In genomic region chr19:16938211-16938610, GRCh38 we compare ENCODE assay signal across 19 cellular contexts. TPM values are rescaled to one million over a fixed set of nuclear protein-coding genes. Genes with fewer than 3 reads are reported as not detected.
DNase-seq lines count a peak whose midpoint lies in the region; ATAC-seq, FAIRE-seq and TF ChIP-seq lines count a peak whose summit lies in the region.
"Had no signal": no experiment of that assay in that cellular context is flagged by ENCODE, and none has a peak within 500 bp of the region (broad histone marks: within the 10 kb centered on the region; RNA-seq: fewer than 3 reads in every experiment).

No MANE protein-coding gene starts in this region.

- H2AFZ ChIP-seq in GM23248: no peak overlapping the region

- H3K9me3 ChIP-seq in kidney (ENCODE audit: control insufficient read depth in 1 of 2, low read length in 2 of 2) (peaks cover 0 to 7% of the 10 kb centered on the region in 2 donors), GM23248 (ENCODE audit: low read depth) (no peaks in the 10 kb centered on the region)
- H3K9me3 ChIP-seq: BE2C had no signal

- no peak for TF ChIP-seq CTCF in kidney (IDR thresholded peaks at IDR 0.05; ENCODE audit: borderline replicate concordance, extremely low read depth, insufficient read depth)

- no peak overlapping the region for H3K4me2 ChIP-seq in GM23248 (ENCODE audit: unreplicated experiment)

- H3K27ac ChIP-seq in kidney (ENCODE audit: low read depth in 2 of 2, low read length in 2 of 2) (no peak overlapping the region), GM23248 (no peak overlapping the region)
- H3K27ac ChIP-seq: C4-2B had no signal

- no peaks in the 10 kb centered on the region for H4K20me1 ChIP-seq in GM23248 (ENCODE audit: insufficient read depth)

- in situ Hi-C loops in GM23248 (cut with MboI): no loop called here

- FAIRE-seq in kidney (lab: Jason Lieb, UNC): no peak
- FAIRE-seq: A204.1, GM12891 had no signal

- ATAC-seq in sciatic nerve: no peak
- ATAC-seq: CD8-positive, alpha-beta T cell had no signal

- H3K79me2 ChIP-seq in GM23248 (ENCODE audit: insufficient read depth): no peaks in the 10 kb centered on the region

- intact Hi-C loops in kidney (cut with DNase I): no loop called here
- intact Hi-C loops in sciatic nerve (cut with DNase I): no loop called here

- H3K4me3 ChIP-seq in kidney (ENCODE audit: low read length in 2 of 2) (no peak overlapping the region), GM23248 (no peak overlapping the region)

- H3K9me2 ChIP-seq in GM23248 (ENCODE audit: insufficient read depth): no peaks in the 10 kb centered on the region

- 55 to 68% methylated on average over 8 to 11 of the region's 11 CpGs for WGBS in GM23248 (ENCODE audit: low coverage in 1 of 2, low lambda C conversion rate in 2 of 2, missing lambda C conversion rate in 2 of 2), 2 experiments

- DNase-seq in D341Med (ENCODE audit: low spot score) (peak; percentile 19), SW480 (ENCODE audit: low spot score) (peak; percentile 86), kidney (peak; percentile 32), sciatic nerve (ENCODE audit: low spot score) (peak; percentile 27), cerebellum (ENCODE audit: low spot score) (no peak), GM23248 (no peak), hypothalamus (lab: John Stamatoyannopoulos, UW) (no peak)
- DNase-seq in stimulated activated CD4-positive, alpha-beta T cell treated with anti-CD3 and anti-CD28 coated beads, Interleukin-4, amount 100 ng/mL, for 4 hours: no peak
- DNase-seq: BE2C; CD8-positive, alpha-beta T cell; COR-L47; DMS53; IMR-90; KG1 had no signal

- H3K9ac ChIP-seq in kidney (ENCODE audit: low read length in 2 of 2): no peak overlapping the region
- no peak overlapping the region for H3K9ac ChIP-seq in GM23248

- H3K27me3 ChIP-seq in GM23248 (replicated peaks; ENCODE audit: insufficient read depth): no peaks in the 10 kb centered on the region
- H3K27me3 ChIP-seq: BE2C had no signal

- H3K36me3 ChIP-seq in kidney (ENCODE audit: control insufficient read depth in 1 of 2, insufficient read depth in 2 of 2, low read length in 2 of 2) (no peaks in the 10 kb centered on the region), GM23248 (ENCODE audit: low read depth) (no peaks in the 10 kb centered on the region)
- H3K36me3 ChIP-seq: BE2C had no signal

- no peaks in the 10 kb centered on the region for H3K4me1 ChIP-seq in kidney (ENCODE audit: control insufficient read depth in 1 of 2, insufficient read depth in 1 of 2, low read depth in 1 of 2, low read length in 2 of 2)
- no peaks in the 10 kb centered on the region for H3K4me1 ChIP-seq in GM23248 (ENCODE audit: insufficient read depth)
- H3K4me1 ChIP-seq: BE2C had no signal

- no peaks in the 10 kb centered on the region for H3F3A ChIP-seq in GM23248 (ENCODE audit: insufficient read depth)

RNA-seq across cellular contexts. Expression of gene F2RL3, which starts 49.4 kb away (rescaled TPM):
- total RNA-seq in kidney (3.2 TPM), sciatic nerve (2.5 TPM), cerebellum (0.09 TPM)
- polyA plus RNA-seq in kidney (ENCODE audit: insufficient read depth, low read depth, low replicate concordance) (1.4 TPM), GM23248 (2016; fragmentation: Nextera tagmentation; extraction: Ambion mirVana) (not detected in 2 replicates)
- total RNA-seq in GM23248 (2014; rRNA removed; shearing (Covaris generic)): not detected in 2 replicates
- total RNA-seq: CD8-positive, alpha-beta T cell; H7; HT-29; IMR-90 had no signal

Comparison
In these comparisons a context has a peak if more than half of its experiments do, and no peak if none do; other contexts are left out.
1. DNase-seq: peak in D341Med (single experiment), SW480 (single experiment), kidney (single experiment) and sciatic nerve (single experiment); none in cerebellum (single experiment), GM23248 (single experiment), hypothalamus (0 of 51) and stimulated activated CD4-positive, alpha-beta T cell treated with anti-CD3 and anti-CD28 coated beads, Interleukin-4, amount 100 ng/mL, for 4 hours (0 of 2).